In genomic region chr12:68899251-68899771, GRCh38 we compare ENCODE assay signal across 13 cellular contexts. TPM values are rescaled to one million over a fixed set of nuclear protein-coding genes. Genes with fewer than 3 reads are reported as not detected.
DNase-seq lines count a peak whose midpoint lies in the region; ATAC-seq and TF ChIP-seq lines count a peak whose summit lies in the region.
"Had no signal": no experiment of that assay in that cellular context is flagged by ENCODE, and none has a peak within 500 bp of the region (broad histone marks: within the 10 kb centered on the region; RNA-seq: fewer than 3 reads in every experiment).

No MANE protein-coding gene starts in this region.

- no peaks in the 10 kb centered on the region for H3K36me3 Mint-ChIP-seq in nephron progenitor cell (ENCODE audit: low read depth)
- H3K36me3 Mint-ChIP-seq in activated naive CD4-positive, alpha-beta T cell treated with anti-CD3 and anti-CD28 coated beads, Interleukin-2, amount 50 U/mL, for 72 hours, result peaks cover 0 to 28% of the 10 kb centered on the region in 2 donors
- H3K36me3 Mint-ChIP-seq: brain had no signal

- H3K27ac Mint-ChIP-seq in nephron progenitor cell, result no peak overlapping the region
- H3K27ac Mint-ChIP-seq in activated naive CD4-positive, alpha-beta T cell treated with anti-CD3 and anti-CD28 coated beads, Interleukin-2, amount 50 U/mL, for 72 hours, result no peak overlapping the region

- no peak overlapping the region for H3K4me3 ChIP-seq in AG04450 (ENCODE audit: low read depth, low read length)
- H3K4me3 ChIP-seq in brain microvascular endothelial cell (ENCODE audit: low read depth, low read length), result no peak overlapping the region
- no peak overlapping the region for H3K4me3 ChIP-seq in lower lobe of right lung

- no peak overlapping the region for H3K4me3 Mint-ChIP-seq in nephron progenitor cell
- H3K4me3 Mint-ChIP-seq: brain had no signal

- peaks cover 14% of the 10 kb centered on the region for H3K9me3 Mint-ChIP-seq in nephron progenitor cell
- H3K9me3 Mint-ChIP-seq in activated naive CD4-positive, alpha-beta T cell treated with anti-CD3 and anti-CD28 coated beads, Interleukin-2, amount 50 U/mL, for 72 hours, result no peaks in the 10 kb centered on the region

- H3K9me3 ChIP-seq in AG04450 (ENCODE audit: control insufficient read depth, insufficient read depth, low read length) (no peaks in the 10 kb centered on the region), lower lobe of right lung (no peaks in the 10 kb centered on the region)

- H3K36me3 ChIP-seq in brain microvascular endothelial cell (replicated peaks) (no peaks in the 10 kb centered on the region), lower lobe of right lung (peaks cover 14% of the 10 kb centered on the region)
- H3K36me3 ChIP-seq: WERI-Rb-1 had no signal

- in situ Hi-C loops in brain microvascular endothelial cell (cut with HindIII; ENCODE audit: low pct_ligation_motif_present, low sequenced_read_pairs), result no loop called here

- H3K4me1 Mint-ChIP-seq in nephron progenitor cell, result peaks cover 69% of the 10 kb centered on the region
- H3K4me1 Mint-ChIP-seq: brain had no signal

- POLR2A ChIA-PET in AG04450 (lab: Yijun Ruan, JAX), result no interaction called here

- H3K27ac ChIP-seq in AG04450 (ENCODE audit: low read depth, low read length) (no peak overlapping the region), brain microvascular endothelial cell (peak overlapping the region; percentile 40), lower lobe of right lung (no peak overlapping the region)
- H3K27ac ChIP-seq: WERI-Rb-1 had no signal

- no peak for DNase-seq in AG04450 (ENCODE audit: low read depth, low spot score)
- peak; percentile 33 for DNase-seq in HT1080 (ENCODE audit: low read depth)
- DNase-seq in brain microvascular endothelial cell, result peak; percentile 72
- DNase-seq in lower lobe of right lung, result peak; percentile 49
- DNase-seq in nephron progenitor cell, result no peak
- DNase-seq in activated naive CD4-positive, alpha-beta T cell treated with anti-CD3 and anti-CD28 coated beads, Interleukin-2, amount 50 U/mL, for 72 hours (ENCODE audit: low spot score in 2 of 2), result no peak
- no peak for DNase-seq in T-helper 1 cell
- no peak for DNase-seq in SHP77 treated with DMSO at 0.1 percent for 48 hours (lab: John Stamatoyannopoulos, UW)
- DNase-seq: DND-41, H7, NCI-H146, WERI-Rb-1 had no signal

- ATAC-seq in lower lobe of right lung, result peak; percentile 63 to 75
- ATAC-seq in activated naive CD4-positive, alpha-beta T cell treated with anti-CD3 and anti-CD28 coated beads, Interleukin-2, amount 50 U/mL, for 72 hours, result no peak

- H3K27me3 ChIP-seq in AG04450 (ENCODE audit: control insufficient read depth, insufficient read depth, low read length), result no peaks in the 10 kb centered on the region
- H3K27me3 ChIP-seq in brain microvascular endothelial cell (replicated peaks), result no peaks in the 10 kb centered on the region
- H3K27me3 ChIP-seq in lower lobe of right lung (ENCODE audit: low read depth), result no peaks in the 10 kb centered on the region

- intact Hi-C loops in lower lobe of right lung (cut with DNase I), result no loop called here

- peaks cover 31% of the 10 kb centered on the region for H3K4me1 ChIP-seq in lower lobe of right lung

- TF ChIP-seq CTCF in AG04450 (IDR thresholded peaks at IDR 0.05; ENCODE audit: low read depth, low read length) (peak; percentile 43), brain microvascular endothelial cell (IDR thresholded peaks at IDR 0.05; ENCODE audit: low read depth, low read length, missing control alignments) (peak; percentile 76), lower lobe of right lung (IDR thresholded peaks at IDR 0.05) (peak; percentile 34), nephron progenitor cell (IDR thresholded peaks at IDR 0.05) (no peak)

- no peaks in the 10 kb centered on the region for H3K27me3 Mint-ChIP-seq in nephron progenitor cell (ENCODE audit: low read depth, poor library complexity)

- CTCF ChIA-PET in AG04450 (lab: Charles Lee), result interaction anchor here (1.0 to 1.5 kb wide), 3 partner anchors 27 to 257 kb away, joined by 3 to 5 read pairs (median 3); no protein-coding TSS in a partner anchor

RNA-seq across cellular contexts. Expression of gene CPM, which starts 33.7 kb away (rescaled TPM):
- 5.4 and 5.9 TPM in 2 replicates for polyA plus RNA-seq in AG04450 (2011; rRNA removed)
- 1.1 and 3.6 TPM in 2 replicates for polyA minus RNA-seq in AG04450 (2011; rRNA and poly(A)+ RNA removed)
- not detected in 2 replicates for total RNA-seq in HT1080 (2014; rRNA removed; shearing (Covaris generic))
- 0.15 TPM in 1 of 2 replicates, not detected in the other for polyA plus RNA-seq in HT1080 (2015; cell fraction: cytosol; rRNA removed)
- polyA plus RNA-seq in HT1080 (2015; cell fraction: nucleus; rRNA removed), result not detected in 2 replicates
- 224 TPM for total RNA-seq in lower lobe of right lung
- 10 to 100 TPM; 10.4 to 55.9 TPM for total RNA-seq in activated naive CD4-positive, alpha-beta T cell treated with anti-CD3 and anti-CD28 coated beads, Interleukin-2, amount 50 U/mL, for 72 hours

Comparison
In these comparisons a context has a peak if more than half of its experiments do, and no peak if none do; other contexts are left out.
1. DNase-seq: peak in HT1080 (single experiment), brain microvascular endothelial cell (single experiment) and lower lobe of right lung (single experiment); none in AG04450 (single experiment), nephron progenitor cell (single experiment), activated naive CD4-positive, alpha-beta T cell treated with anti-CD3 and anti-CD28 coated beads, Interleukin-2, amount 50 U/mL, for 72 hours (0 of 2), T-helper 1 cell (0 of 5) and SHP77 treated with DMSO at 0.1 percent for 48 hours (single experiment).
2. ATAC-seq: peak in lower lobe of right lung (2 of 2); none in activated naive CD4-positive, alpha-beta T cell treated with anti-CD3 and anti-CD28 coated beads, Interleukin-2, amount 50 U/mL, for 72 hours (0 of 2).
3. RNA of gene CPM, which starts 33.7 kb away (total RNA-seq): 224 TPM in lower lobe of right lung (single experiment) and 10.4 to 55.9 TPM in activated naive CD4-positive, alpha-beta T cell treated with anti-CD3 and anti-CD28 coated beads, Interleukin-2, amount 50 U/mL, for 72 hours; not detected in HT1080; every median in the first group is over 10 times any median in the second.